8 cellular contexts compared by ENCODE assay signal in the genomic region with DNA sequence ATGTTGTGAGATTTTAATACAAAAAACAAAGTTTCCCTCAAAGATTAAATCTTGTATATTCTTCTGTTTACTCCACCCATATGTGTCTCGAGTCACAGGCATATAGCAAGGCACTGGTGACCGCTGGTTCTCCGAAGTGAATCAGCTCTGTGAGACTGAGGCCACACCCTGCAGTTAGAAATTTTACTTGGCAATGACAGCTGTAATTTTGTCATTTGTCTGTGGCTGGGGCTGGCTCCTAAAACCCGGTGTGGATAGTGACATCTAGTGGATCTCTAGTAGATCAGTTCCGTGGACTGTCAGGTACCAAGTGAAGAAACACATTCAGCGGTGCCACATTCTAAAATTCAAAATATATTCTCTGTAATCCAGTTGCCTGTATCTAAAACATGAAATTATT.
DNase-seq lines count a peak whose midpoint lies in the region; ATAC-seq and TF ChIP-seq lines count a peak whose summit lies in the region.

No MANE protein-coding gene starts in this region.

- H3K9me3 ChIP-seq in thyroid gland, result no peaks in the 10 kb centered on the region

- no peak for TF ChIP-seq POLR2A in thyroid gland (IDR thresholded peaks at IDR 0.05)

- DNase-seq in NCI-H1436 (lab: John Stamatoyannopoulos, UW) (peak; percentile 37), NCI-H1436 treated with DMSO at 0.1 percent for 48 hours (lab: John Stamatoyannopoulos, UW) (no peak), NCI-H510A (lab: John Stamatoyannopoulos, UW) (peak; percentile 51), mesothelial cell of epicardium (ENCODE audit: low spot score in 2 of 2, unreplicated experiment in 2 of 2) (no peak), thyroid gland (peak; percentile 61 to 74)
- peak; percentile 85 for DNase-seq in activated CD4-positive, alpha-beta T cell treated with anti-CD3 and anti-CD28 coated beads, Interleukin-2, amount 10 ng/mL, durations not matched to agents 24 days and 14 days
- peak in 2 of 3 experiments; percentile 7 to 18 for DNase-seq in effector memory CD8-positive, alpha-beta T cell

- H3K27me3 ChIP-seq in thyroid gland, result no peaks in the 10 kb centered on the region

- H3K4me3 Mint-ChIP-seq in activated CD4-positive, alpha-beta T cell treated with anti-CD3 and anti-CD28 coated beads, Interleukin-2, amount 10 ng/mL, durations not matched to agents 24 days and 14 days, result no peak overlapping the region
- no peak overlapping the region for H3K4me3 Mint-ChIP-seq in effector memory CD8-positive, alpha-beta T cell
- no peak overlapping the region for H3K4me3 Mint-ChIP-seq in mesothelial cell of epicardium

- H3K9me3 Mint-ChIP-seq in activated CD4-positive, alpha-beta T cell treated with anti-CD3 and anti-CD28 coated beads, Interleukin-2, amount 10 ng/mL, durations not matched to agents 24 days and 14 days, result no peaks in the 10 kb centered on the region
- no peaks in the 10 kb centered on the region for H3K9me3 Mint-ChIP-seq in effector memory CD8-positive, alpha-beta T cell
- H3K9me3 Mint-ChIP-seq in mesothelial cell of epicardium, result no peaks in the 10 kb centered on the region

- H3K4me3 ChIP-seq in thyroid gland (replicated peaks in 1 of 3), result no peak overlapping the region

- H3K27ac ChIP-seq in thyroid gland, result peak overlapping the region in 1 of 3 donors; percentile 15

- no peaks in the 10 kb centered on the region for H3K36me3 Mint-ChIP-seq in activated CD4-positive, alpha-beta T cell treated with anti-CD3 and anti-CD28 coated beads, Interleukin-2, amount 10 ng/mL, durations not matched to agents 24 days and 14 days (ENCODE audit: low read depth)
- peaks cover 2% of the 10 kb centered on the region for H3K36me3 Mint-ChIP-seq in effector memory CD8-positive, alpha-beta T cell (ENCODE audit: insufficient read depth)
- H3K36me3 Mint-ChIP-seq in mesothelial cell of epicardium, result peaks cover 22% of the 10 kb centered on the region

- H3K27me3 Mint-ChIP-seq in activated CD4-positive, alpha-beta T cell treated with anti-CD3 and anti-CD28 coated beads, Interleukin-2, amount 10 ng/mL, durations not matched to agents 24 days and 14 days, result peaks cover 12% of the 10 kb centered on the region
- peaks cover 9 to 17% of the 10 kb centered on the region in 2 donors for H3K27me3 Mint-ChIP-seq in effector memory CD8-positive, alpha-beta T cell
- H3K27me3 Mint-ChIP-seq in mesothelial cell of epicardium (ENCODE audit: low read depth), result no peaks in the 10 kb centered on the region

- intact Hi-C loops in activated CD4-positive, alpha-beta T cell treated with anti-CD3 and anti-CD28 coated beads, Interleukin-2, amount 10 ng/mL, durations not matched to agents 24 days and 14 days (cut with micrococcal nuclease), result loop anchor here (1.0 to 5.0 kb wide), 3 partner anchors 19 to 280 kb away; a partner anchor contains a TSS
- intact Hi-C loops in thyroid gland (cut with DNase I), result loop anchor here (10.0 kb wide), 1 partner anchor 187 kb away; no protein-coding TSS in a partner anchor

- peaks cover 9 to 27% of the 10 kb centered on the region in 2 donors for H3K4me1 ChIP-seq in thyroid gland

- H3K4me1 Mint-ChIP-seq in activated CD4-positive, alpha-beta T cell treated with anti-CD3 and anti-CD28 coated beads, Interleukin-2, amount 10 ng/mL, durations not matched to agents 24 days and 14 days, result peaks cover 4% of the 10 kb centered on the region
- peaks cover 0 to 5% of the 10 kb centered on the region in 2 donors for H3K4me1 Mint-ChIP-seq in effector memory CD8-positive, alpha-beta T cell (ENCODE audit: low read depth in 2 of 2)
- peaks cover 5% of the 10 kb centered on the region for H3K4me1 Mint-ChIP-seq in mesothelial cell of epicardium

- WGBS in thyroid gland, 2 donors, result 6 to 35% methylated on average over 6 of the region's 6 CpGs

- H3K36me3 ChIP-seq in thyroid gland, result no peaks in the 10 kb centered on the region

- TF ChIP-seq CTCF in mesothelial cell of epicardium (IDR thresholded peaks at IDR 0.05; ENCODE audit: unreplicated experiment) (no peak), thyroid gland (IDR thresholded peaks at IDR 0.05) (peak; percentile 19 to 81 (median 54))

- no peak overlapping the region for H3K27ac Mint-ChIP-seq in activated CD4-positive, alpha-beta T cell treated with anti-CD3 and anti-CD28 coated beads, Interleukin-2, amount 10 ng/mL, durations not matched to agents 24 days and 14 days
- H3K27ac Mint-ChIP-seq in effector memory CD8-positive, alpha-beta T cell, result no peak overlapping the region
- peak overlapping the region; percentile 35 for H3K27ac Mint-ChIP-seq in mesothelial cell of epicardium

- ATAC-seq in HG03103 (IDR thresholded peaks at IDR 0.05; ENCODE audit: low read depth, unreplicated experiment), result peak; percentile 67
- peak; percentile 90 for ATAC-seq in effector memory CD8-positive, alpha-beta T cell (replicated peaks)

Comparison
In these comparisons a context has a peak if more than half of its experiments do, and no peak if none do; other contexts are left out.
1. DNase-seq: peak in NCI-H1436 (single experiment), NCI-H510A (single experiment), activated CD4-positive, alpha-beta T cell treated with anti-CD3 and anti-CD28 coated beads, Interleukin-2, amount 10 ng/mL, durations not matched to agents 24 days and 14 days (single experiment), effector memory CD8-positive, alpha-beta T cell (2 of 3) and thyroid gland (2 of 2); none in NCI-H1436 treated with DMSO at 0.1 percent for 48 hours (single experiment) and mesothelial cell of epicardium (0 of 2).